Comparison of ENCODE assay signal across 8 cellular contexts in genomic region chr10:79266092-79266491, GRCh38.
A peak's percentile ranks its signal among the peaks of the same experiment; 100 is the strongest.
DNase-seq lines count a peak whose midpoint lies in the region; ATAC-seq and TF ChIP-seq lines count a peak whose summit lies in the region.

No MANE protein-coding gene starts in this region.

- DNase-seq in activated naive CD4-positive, alpha-beta T cell treated with anti-CD3 and anti-CD28 coated beads, Interleukin-2, amount 50 U/mL, for 72 hours (ENCODE audit: low spot score in 2 of 2): no peak
- no peak for DNase-seq in activated naive CD4-positive, alpha-beta T cell treated with anti-CD3 and anti-CD28 coated beads, Interleukin-2, amount 50 U/mL, for 16 hours
- DNase-seq in astrocyte of the spinal cord (ENCODE audit: low read depth, low spot score) (peak; percentile 20), nephron progenitor cell (no peak), dedifferentiated amniotic fluid mesenchymal stem cell (ENCODE audit: extremely low spot score) (no peak), SHP77 (lab: John Stamatoyannopoulos, UW) (no peak), NCI-H2171 treated with DMSO at 0.1 percent for 48 hours (lab: John Stamatoyannopoulos, UW) (no peak)

- H3K27ac Mint-ChIP-seq in activated naive CD4-positive, alpha-beta T cell treated with anti-CD3 and anti-CD28 coated beads, Interleukin-2, amount 50 U/mL, for 72 hours: peak overlapping the region; percentile 35 to 36
- H3K27ac Mint-ChIP-seq in nephron progenitor cell: peak overlapping the region; percentile 82

- H3K4me3 Mint-ChIP-seq in nephron progenitor cell: no peak overlapping the region

- in situ Hi-C loops in astrocyte of the spinal cord (cut with HindIII; ENCODE audit: low sequenced_read_pairs): no loop called here

- TF ChIP-seq CTCF in astrocyte of the spinal cord (IDR thresholded peaks at IDR 0.05; ENCODE audit: low read depth, low read length) (no peak), nephron progenitor cell (IDR thresholded peaks at IDR 0.05) (no peak)

- no peak overlapping the region for H3K4me3 ChIP-seq in astrocyte of the spinal cord (ENCODE audit: low read depth, low read length)

- no peaks in the 10 kb centered on the region for H3K27me3 Mint-ChIP-seq in nephron progenitor cell (ENCODE audit: low read depth, poor library complexity)

- peak; percentile 27 to 28 for ATAC-seq in activated naive CD4-positive, alpha-beta T cell treated with anti-CD3 and anti-CD28 coated beads, Interleukin-2, amount 50 U/mL, for 72 hours
- peak; percentile 18 for ATAC-seq in HG03139 (IDR thresholded peaks at IDR 0.05; ENCODE audit: unreplicated experiment)

- no peaks in the 10 kb centered on the region for H3K9me3 Mint-ChIP-seq in activated naive CD4-positive, alpha-beta T cell treated with anti-CD3 and anti-CD28 coated beads, Interleukin-2, amount 50 U/mL, for 72 hours
- no peaks in the 10 kb centered on the region for H3K9me3 Mint-ChIP-seq in nephron progenitor cell

- H3K4me1 Mint-ChIP-seq in nephron progenitor cell: peaks cover 82% of the 10 kb centered on the region

- H3K36me3 Mint-ChIP-seq in activated naive CD4-positive, alpha-beta T cell treated with anti-CD3 and anti-CD28 coated beads, Interleukin-2, amount 50 U/mL, for 72 hours: no peaks in the 10 kb centered on the region
- H3K36me3 Mint-ChIP-seq in nephron progenitor cell (ENCODE audit: low read depth): peaks cover 6% of the 10 kb centered on the region
